ENCODE assay signal across 1 cellular context in genomic region chr3:25592510-25592968, GRCh38.
TF ChIP-seq lines count a peak whose summit lies in the region.

No MANE protein-coding gene starts in this region.

TF ChIP-seq in K562, 482 proteins besides CTCF, POLR2A, EP300 and RAD21 (continued from another document and continues in another):
- no peak for TF ChIP-seq TBL1XR1 (IDR thresholded peaks at IDR 0.05; ENCODE audit: low read length in 2 of 2)
- TF ChIP-seq IFI16 (CRISPR knock-in tag; IDR thresholded peaks at IDR 0.05), result no peak
- no peak for TF ChIP-seq ZNF253 (CRISPR knock-in tag; conservative IDR thresholded peaks at IDR 0.05)
- TF ChIP-seq SMARCE1 (IDR thresholded peaks at IDR 0.05), result peak; percentile 47; the same call in 1 of the 2 replicates
- no peak for TF ChIP-seq TAF1 (IDR thresholded peaks at IDR 0.05; ENCODE audit: control insufficient read depth, extremely low read depth, insufficient read depth, low read length, severe bottlenecking)
- no peak for TF ChIP-seq TCFL5 (CRISPR knock-in tag; conservative IDR thresholded peaks at IDR 0.05)
- TF ChIP-seq ZNF311 (CRISPR knock-in tag; IDR thresholded peaks at IDR 0.05), result no peak
- TF ChIP-seq TFE3 (CRISPR knock-in tag; IDR thresholded peaks at IDR 0.05), result no peak
- TF ChIP-seq BCLAF1 (IDR thresholded peaks at IDR 0.05; ENCODE audit: borderline replicate concordance in 1 of 2, control insufficient read depth in 1 of 2, low read depth in 2 of 2, low read length in 1 of 2), result peak in 1 of 2 experiments; percentile 81; a peak in 2 of 4 replicates
- TF ChIP-seq ELK3 (CRISPR knock-in tag; IDR thresholded peaks at IDR 0.05), result no peak
- 0 out of 2 replicates have a peak, but pooled peaks have one; percentile 30 for TF ChIP-seq GATAD2A (IDR thresholded peaks at IDR 0.05)
- peak in 1 of 2 experiments; percentile 14 for TF ChIP-seq NCOA2 (IDR thresholded peaks at IDR 0.05; ENCODE audit: partially characterized antibody in 2 of 2)
- TF ChIP-seq FOXA1 (IDR thresholded peaks at IDR 0.05; ENCODE audit: borderline replicate concordance), result no peak
- peak; percentile 88 for TF ChIP-seq MAFG (tag; conservative IDR thresholded peaks at IDR 0.05)
- no peak for TF ChIP-seq SMAD4 (CRISPR knock-in tag; conservative IDR thresholded peaks at IDR 0.05)
- no peak for TF ChIP-seq POLR3A (IDR thresholded peaks at IDR 0.05; ENCODE audit: borderline replicate concordance, extremely low read depth, insufficient read depth, insufficient read length)
- no peak for TF ChIP-seq NKRF (IDR thresholded peaks at IDR 0.05; ENCODE audit: borderline replicate concordance)
- TF ChIP-seq GTF2A2 (tag; IDR thresholded peaks at IDR 0.05), result no peak
- TF ChIP-seq SMAD3 (CRISPR knock-in tag; conservative IDR thresholded peaks at IDR 0.05), result no peak
- TF ChIP-seq CAMTA2 (CRISPR knock-in tag; conservative IDR thresholded peaks at IDR 0.05), result no peak
- TF ChIP-seq USF1 (CRISPR knock-in tag; IDR thresholded peaks at IDR 0.05), result no peak
- no peak for TF ChIP-seq GABPB1 (CRISPR knock-in tag; IDR thresholded peaks at IDR 0.05)
- no peak for TF ChIP-seq ATF7 (IDR thresholded peaks at IDR 0.05)
- no peak for TF ChIP-seq STAT5B (CRISPR knock-in tag; IDR thresholded peaks at IDR 0.05)
- TF ChIP-seq MYNN (IDR thresholded peaks at IDR 0.05), result no peak
- TF ChIP-seq MYNN (CRISPR knock-in tag; IDR thresholded peaks at IDR 0.05), result no peak
- peak in 1 of 2 experiments; percentile 75; a peak in 1 of 3 replicates for TF ChIP-seq CBX3 (IDR thresholded peaks at IDR 0.05; ENCODE audit: borderline replicate concordance in 1 of 2, low read length in 2 of 2)
- no peak for TF ChIP-seq VEZF1 (CRISPR knock-in tag; IDR thresholded peaks at IDR 0.05)
- TF ChIP-seq YY1 (IDR thresholded peaks at IDR 0.05; ENCODE audit: borderline replicate concordance in 1 of 3, control insufficient read depth in 1 of 3, extremely low read depth in 1 of 3, insufficient read depth in 3 of 3, insufficient read length in 1 of 3, insufficient replicate concordance in 2 of 3, low read depth in 1 of 3, low read length in 2 of 3), result peak in 1 of 3 experiments; percentile 51
- TF ChIP-seq PRDM10 (IDR thresholded peaks at IDR 0.05; ENCODE audit: partially characterized antibody), result peak; percentile 29
- TF ChIP-seq GABPB2 (CRISPR knock-in tag; conservative IDR thresholded peaks at IDR 0.05), result no peak
- no peak for TF ChIP-seq SNRNP70 (optimal IDR thresholded peaks at IDR 0.05; ENCODE audit: low read depth, low read length)
- no peak for TF ChIP-seq RBFOX2 (IDR thresholded peaks at IDR 0.05; ENCODE audit: low read depth, low read length)
- no peak for TF ChIP-seq DLX4 (CRISPR knock-in tag; IDR thresholded peaks at IDR 0.05)
- peak; percentile 87 for TF ChIP-seq ZNF316 (IDR thresholded peaks at IDR 0.05)
- TF ChIP-seq CBX8 (IDR thresholded peaks at IDR 0.05; ENCODE audit: borderline replicate concordance, extremely low read depth, low read depth, low read length, poor library complexity, severe bottlenecking), result no peak
- TF ChIP-seq ZNF586 (CRISPR knock-in tag; conservative IDR thresholded peaks at IDR 0.05), result no peak
- no peak for TF ChIP-seq ZNF3 (CRISPR knock-in tag; IDR thresholded peaks at IDR 0.05)
- no peak for TF ChIP-seq HOXB6 (CRISPR knock-in tag; IDR thresholded peaks at IDR 0.05; ENCODE audit: borderline replicate concordance)
- TF ChIP-seq MAZ (CRISPR knock-in tag; conservative IDR thresholded peaks at IDR 0.05 in 1 of 2, IDR thresholded peaks at IDR 0.05 in 1 of 2), result peak in 1 of 2 experiments; percentile 41; a peak in 1 of 4 replicates
- TF ChIP-seq USF2 (CRISPR knock-in tag; IDR thresholded peaks at IDR 0.05), result no peak
- TF ChIP-seq CBX2 (IDR thresholded peaks at IDR 0.05; ENCODE audit: insufficient read depth, low read length, poor library complexity, severe bottlenecking), result no peak
- no peak for TF ChIP-seq FIP1L1 (IDR thresholded peaks at IDR 0.05; ENCODE audit: low read depth, low read length, poor library complexity, severe bottlenecking)
